In genomic region chr12:29563636-29564035, GRCh38 we compare ENCODE assay signal across 14 cellular contexts.
A peak's percentile ranks its signal among the peaks of the same experiment; 100 is the strongest.
DNase-seq lines count a peak whose midpoint lies in the region; ATAC-seq, FAIRE-seq and TF ChIP-seq lines count a peak whose summit lies in the region.
"Had no signal": no experiment of that assay in that cellular context is flagged by ENCODE, and none has a peak within 500 bp of the region (broad histone marks: within the 10 kb centered on the region; RNA-seq: fewer than 3 reads in every experiment).

No MANE protein-coding gene starts in this region.

- TF ChIP-seq POLR2A in Peyer's patch (IDR thresholded peaks at IDR 0.05): no peak

- H3K36me3 ChIP-seq in BLaER1 treated with 17β-estradiol and CSF1 and Interleukin-3, amounts not matched to agents 10 nM and 100 nM: no peaks in the 10 kb centered on the region
- H3K36me3 ChIP-seq in Peyer's patch (no peaks in the 10 kb centered on the region), hepatocyte (replicated peaks; ENCODE audit: insufficient read depth, low read depth) (no peaks in the 10 kb centered on the region)

- no peak for ATAC-seq in GM18517 (IDR thresholded peaks at IDR 0.05; ENCODE audit: unreplicated experiment)

- TF ChIP-seq CTCF in Peyer's patch (IDR thresholded peaks at IDR 0.05): no peak
- TF ChIP-seq CTCF in nephron (IDR thresholded peaks at IDR 0.05; ENCODE audit: unreplicated experiment in 3 of 3): no peak
- TF ChIP-seq CTCF in hepatocyte (IDR thresholded peaks at IDR 0.05; ENCODE audit: poor library complexity): no peak

- peaks cover 5% of the 10 kb centered on the region for H3K9me3 Mint-ChIP-seq in nephron
- H3K9me3 Mint-ChIP-seq: central memory CD8-positive, alpha-beta T cell had no signal

- H3K4me1 ChIP-seq in BLaER1 treated with 17β-estradiol and CSF1 and Interleukin-3, amounts not matched to agents 10 nM and 100 nM: peaks cover 2 to 13% (median 9%) of the 10 kb centered on the region in 10 experiments; a peak in 16 of 20 replicates
- H3K4me1 ChIP-seq in Peyer's patch (peaks cover 0 to 15% (median 0%) of the 10 kb centered on the region in 4 donors), hepatocyte (ENCODE audit: insufficient read depth) (no peaks in the 10 kb centered on the region)

- H3K4me3 Mint-ChIP-seq in nephron: peak overlapping the region in 1 of 3 experiments; percentile 16
- H3K4me3 Mint-ChIP-seq: central memory CD8-positive, alpha-beta T cell had no signal

- no peaks in the 10 kb centered on the region for H3K27me3 Mint-ChIP-seq in nephron (ENCODE audit: low read depth)

- FAIRE-seq in GM19239 (lab: Jason Lieb, UNC): peak; percentile 33
- FAIRE-seq: H54 had no signal

- H4K20me1 ChIP-seq in BLaER1 treated with 17β-estradiol and CSF1 and Interleukin-3, amounts not matched to agents 10 nM and 100 nM: no peaks in the 10 kb centered on the region
- H4K20me1 ChIP-seq in hepatocyte (ENCODE audit: insufficient read depth, poor library complexity, severe bottlenecking): no peaks in the 10 kb centered on the region

- H3K4me1 Mint-ChIP-seq in nephron: peaks cover 82% of the 10 kb centered on the region
- H3K4me1 Mint-ChIP-seq: central memory CD8-positive, alpha-beta T cell had no signal

- peak overlapping the region; percentile 68 to 84 (median 80) for H3K27ac Mint-ChIP-seq in nephron

- H3K9me2 ChIP-seq in hepatocyte (replicated peaks; ENCODE audit: insufficient read depth): no peaks in the 10 kb centered on the region

- H3K9ac ChIP-seq in BLaER1 treated with 17β-estradiol and CSF1 and Interleukin-3, amounts not matched to agents 10 nM and 100 nM: peak overlapping the region in 6 of 11 experiments; percentile 22 to 50 (median 42); a peak in 5 of 22 replicates

- peak overlapping the region in 2 of 11 experiments; percentile 5 to 49; a peak in 1 of 22 replicates for H3K27ac ChIP-seq in BLaER1 treated with 17β-estradiol and CSF1 and Interleukin-3, amounts not matched to agents 10 nM and 100 nM
- H3K27ac ChIP-seq in Peyer's patch (peak overlapping the region in 3 of 4 donors; percentile 0 to 77 (median 70)), hepatocyte (no peak overlapping the region)

- 65% methylated on average over 10 of the region's 10 CpGs for WGBS in hepatocyte (ENCODE audit: low lambda C conversion rate, missing lambda C conversion rate)

- H3K79me2 ChIP-seq in hepatocyte: no peaks in the 10 kb centered on the region

- no peak overlapping the region for H2AFZ ChIP-seq in hepatocyte

- H3K36me3 Mint-ChIP-seq in nephron (ENCODE audit: low read depth): peaks cover 18% of the 10 kb centered on the region

- H3K27me3 ChIP-seq in BLaER1 treated with 17β-estradiol and CSF1 and Interleukin-3, amounts not matched to agents 10 nM and 100 nM: no peaks in the 10 kb centered on the region
- H3K27me3 ChIP-seq in Peyer's patch (no peaks in the 10 kb centered on the region), hepatocyte (no peaks in the 10 kb centered on the region)

- no peak for DNase-seq in GM19239 (ENCODE audit: insufficient read length, low spot score)
- DNase-seq in Peyer's patch: no peak
- no peak for DNase-seq in mucosa of gallbladder (ENCODE audit: low spot score)
- DNase-seq in hepatocyte (ENCODE audit: low spot score): no peak
- DNase-seq in OCI-M2 (lab: John Stamatoyannopoulos, UW; ENCODE audit: unreplicated experiment): no peak
- DNase-seq: COR-L47; NCI-H1105 treated with DMSO at 0.1 percent for 48 hours; NK-92 treated with Interleukin-12 subunit alpha and Interleukin-12 subunit beta, amount 100 ng/mL, for 24 hours; T-helper 9 cell had no signal

- H3K9me3 ChIP-seq in BLaER1 treated with 17β-estradiol and CSF1 and Interleukin-3, amounts not matched to agents 10 nM and 100 nM (replicated peaks in 1 of 11): peaks cover 0 to 9% (median 0%) of the 10 kb centered on the region in 11 experiments; a peak in 2 of 22 replicates
- H3K9me3 ChIP-seq in Peyer's patch (no peaks in the 10 kb centered on the region), hepatocyte (ENCODE audit: low read depth) (no peaks in the 10 kb centered on the region)

- H3K4me2 ChIP-seq in BLaER1 treated with 17β-estradiol and CSF1 and Interleukin-3, amounts not matched to agents 10 nM and 100 nM: peak overlapping the region; percentile 29 to 71 (median 59)
- H3K4me2 ChIP-seq in hepatocyte: no peak overlapping the region

- peak overlapping the region in 2 of 10 experiments; percentile 10 to 21; a peak in 5 of 20 replicates for H3K4me3 ChIP-seq in BLaER1 treated with 17β-estradiol and CSF1 and Interleukin-3, amounts not matched to agents 10 nM and 100 nM
- H3K4me3 ChIP-seq in Peyer's patch (no peak overlapping the region), hepatocyte (no peak overlapping the region)
